1 cellular context compared by ENCODE assay signal in genomic region chr14:90419200-90419599, GRCh38.
TF ChIP-seq lines count a peak whose summit lies in the region.

No MANE protein-coding gene starts in this region.

TF ChIP-seq in endothelial cell of umbilical vein, 7 proteins besides CTCF, POLR2A, EP300 and RAD21:
- TF ChIP-seq EZH2 (IDR thresholded peaks at IDR 0.05; ENCODE audit: borderline replicate concordance, low read depth, low read length, severe bottlenecking): no peak
- peak; percentile 95 for TF ChIP-seq POLR2AphosphoS5 (IDR thresholded peaks at IDR 0.05; ENCODE audit: insufficient read depth, low read depth, low read length)
- TF ChIP-seq GATA2 (IDR thresholded peaks at IDR 0.05; ENCODE audit: insufficient read depth, insufficient read length, low read depth, low read length): no peak
- peak; percentile 87 for TF ChIP-seq MYC (IDR thresholded peaks at IDR 0.05; ENCODE audit: low read depth, low read length)
- TF ChIP-seq JUN (IDR thresholded peaks at IDR 0.05; ENCODE audit: borderline replicate concordance, insufficient read depth, insufficient read length, low read depth): peak; percentile 82
- TF ChIP-seq MAX (IDR thresholded peaks at IDR 0.05; ENCODE audit: insufficient read depth, insufficient read length): peak; percentile 49
- TF ChIP-seq FOS (IDR thresholded peaks at IDR 0.05; ENCODE audit: borderline replicate concordance, insufficient read depth, low read length): peak; percentile 94
